In the genomic region with DNA sequence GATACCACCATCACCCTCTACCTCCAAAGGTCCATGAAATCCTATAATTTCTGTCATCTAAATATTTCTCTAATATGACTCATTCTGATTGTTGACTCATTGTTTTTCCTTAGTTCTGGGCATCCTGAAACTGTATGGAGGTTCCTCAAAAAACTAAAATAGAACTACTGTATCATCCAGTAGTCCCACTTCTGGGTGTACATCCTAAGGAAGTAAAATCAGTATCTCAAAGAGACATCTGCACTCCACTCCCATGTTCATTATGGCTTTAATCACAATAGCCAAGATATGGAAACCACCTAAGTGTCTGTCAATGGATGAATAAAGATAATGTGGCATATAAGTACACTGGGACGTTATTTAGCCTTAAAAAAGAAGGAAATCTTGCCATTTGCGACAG, we compare ENCODE assay signal across 1 cellular context.
TF ChIP-seq lines count a peak whose summit lies in the region.

No MANE protein-coding gene starts in this region.

TF ChIP-seq in GM23338, 12 proteins besides CTCF, POLR2A, EP300 and RAD21 (continued from another document):
- TF ChIP-seq, protein P1, sequence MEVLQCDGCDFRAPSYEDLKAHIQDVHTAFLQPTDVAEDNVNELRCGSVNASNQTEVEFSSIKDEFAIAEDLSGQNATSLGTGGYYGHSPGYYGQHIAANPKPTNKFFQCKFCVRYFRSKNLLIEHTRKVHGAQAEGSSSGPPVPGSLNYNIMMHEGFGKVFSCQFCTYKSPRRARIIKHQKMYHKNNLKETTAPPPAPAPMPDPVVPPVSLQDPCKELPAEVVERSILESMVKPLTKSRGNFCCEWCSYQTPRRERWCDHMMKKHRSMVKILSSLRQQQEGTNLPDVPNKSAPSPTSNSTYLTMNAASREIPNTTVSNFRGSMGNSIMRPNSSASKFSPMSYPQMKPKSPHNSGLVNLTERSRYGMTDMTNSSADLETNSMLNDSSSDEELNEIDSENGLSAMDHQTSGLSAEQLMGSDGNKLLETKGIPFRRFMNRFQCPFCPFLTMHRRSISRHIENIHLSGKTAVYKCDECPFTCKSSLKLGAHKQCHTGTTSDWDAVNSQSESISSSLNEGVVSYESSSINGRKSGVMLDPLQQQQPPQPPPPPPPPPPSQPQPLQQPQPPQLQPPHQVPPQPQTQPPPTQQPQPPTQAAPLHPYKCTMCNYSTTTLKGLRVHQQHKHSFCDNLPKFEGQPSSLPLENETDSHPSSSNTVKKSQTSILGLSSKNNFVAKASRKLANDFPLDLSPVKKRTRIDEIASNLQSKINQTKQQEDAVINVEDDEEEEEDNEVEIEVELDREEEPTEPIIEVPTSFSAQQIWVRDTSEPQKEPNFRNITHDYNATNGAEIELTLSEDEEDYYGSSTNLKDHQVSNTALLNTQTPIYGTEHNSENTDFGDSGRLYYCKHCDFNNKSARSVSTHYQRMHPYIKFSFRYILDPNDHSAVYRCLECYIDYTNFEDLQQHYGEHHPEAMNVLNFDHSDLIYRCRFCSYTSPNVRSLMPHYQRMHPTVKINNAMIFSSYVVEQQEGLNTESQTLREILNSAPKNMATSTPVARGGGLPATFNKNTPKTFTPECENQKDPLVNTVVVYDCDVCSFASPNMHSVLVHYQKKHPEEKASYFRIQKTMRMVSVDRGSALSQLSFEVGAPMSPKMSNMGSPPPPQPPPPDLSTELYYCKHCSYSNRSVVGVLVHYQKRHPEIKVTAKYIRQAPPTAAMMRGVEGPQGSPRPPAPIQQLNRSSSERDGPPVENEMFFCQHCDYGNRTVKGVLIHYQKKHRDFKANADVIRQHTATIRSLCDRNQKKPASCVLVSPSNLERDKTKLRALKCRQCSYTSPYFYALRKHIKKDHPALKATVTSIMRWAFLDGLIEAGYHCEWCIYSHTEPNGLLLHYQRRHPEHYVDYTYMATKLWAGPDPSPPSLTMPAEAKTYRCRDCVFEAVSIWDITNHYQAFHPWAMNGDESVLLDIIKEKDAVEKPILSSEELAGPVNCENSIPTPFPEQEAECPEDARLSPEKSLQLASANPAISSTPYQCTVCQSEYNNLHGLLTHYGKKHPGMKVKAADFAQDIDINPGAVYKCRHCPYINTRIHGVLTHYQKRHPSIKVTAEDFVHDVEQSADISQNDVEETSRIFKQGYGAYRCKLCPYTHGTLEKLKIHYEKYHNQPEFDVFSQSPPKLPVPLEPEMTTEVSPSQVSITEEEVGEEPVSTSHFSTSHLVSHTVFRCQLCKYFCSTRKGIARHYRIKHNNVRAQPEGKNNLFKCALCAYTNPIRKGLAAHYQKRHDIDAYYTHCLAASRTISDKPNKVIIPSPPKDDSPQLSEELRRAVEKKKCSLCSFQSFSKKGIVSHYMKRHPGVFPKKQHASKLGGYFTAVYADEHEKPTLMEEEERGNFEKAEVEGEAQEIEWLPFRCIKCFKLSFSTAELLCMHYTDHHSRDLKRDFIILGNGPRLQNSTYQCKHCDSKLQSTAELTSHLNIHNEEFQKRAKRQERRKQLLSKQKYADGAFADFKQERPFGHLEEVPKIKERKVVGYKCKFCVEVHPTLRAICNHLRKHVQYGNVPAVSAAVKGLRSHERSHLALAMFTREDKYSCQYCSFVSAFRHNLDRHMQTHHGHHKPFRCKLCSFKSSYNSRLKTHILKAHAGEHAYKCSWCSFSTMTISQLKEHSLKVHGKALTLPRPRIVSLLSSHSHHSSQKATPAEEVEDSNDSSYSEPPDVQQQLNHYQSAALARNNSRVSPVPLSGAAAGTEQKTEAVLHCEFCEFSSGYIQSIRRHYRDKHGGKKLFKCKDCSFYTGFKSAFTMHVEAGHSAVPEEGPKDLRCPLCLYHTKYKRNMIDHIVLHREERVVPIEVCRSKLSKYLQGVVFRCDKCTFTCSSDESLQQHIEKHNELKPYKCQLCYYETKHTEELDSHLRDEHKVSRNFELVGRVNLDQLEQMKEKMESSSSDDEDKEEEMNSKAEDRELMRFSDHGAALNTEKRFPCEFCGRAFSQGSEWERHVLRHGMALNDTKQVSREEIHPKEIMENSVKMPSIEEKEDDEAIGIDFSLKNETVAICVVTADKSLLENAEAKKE (CRISPR knock-in tag; IDR thresholded peaks at IDR 0.05), result no peak
- TF ChIP-seq EZH2 (IDR thresholded peaks at IDR 0.05; ENCODE audit: low read depth, unreplicated experiment), result no peak
- no peak for TF ChIP-seq ZNF114 (CRISPR knock-in tag; IDR thresholded peaks at IDR 0.05)
